9 cellular contexts compared by ENCODE assay signal in the genomic region with DNA sequence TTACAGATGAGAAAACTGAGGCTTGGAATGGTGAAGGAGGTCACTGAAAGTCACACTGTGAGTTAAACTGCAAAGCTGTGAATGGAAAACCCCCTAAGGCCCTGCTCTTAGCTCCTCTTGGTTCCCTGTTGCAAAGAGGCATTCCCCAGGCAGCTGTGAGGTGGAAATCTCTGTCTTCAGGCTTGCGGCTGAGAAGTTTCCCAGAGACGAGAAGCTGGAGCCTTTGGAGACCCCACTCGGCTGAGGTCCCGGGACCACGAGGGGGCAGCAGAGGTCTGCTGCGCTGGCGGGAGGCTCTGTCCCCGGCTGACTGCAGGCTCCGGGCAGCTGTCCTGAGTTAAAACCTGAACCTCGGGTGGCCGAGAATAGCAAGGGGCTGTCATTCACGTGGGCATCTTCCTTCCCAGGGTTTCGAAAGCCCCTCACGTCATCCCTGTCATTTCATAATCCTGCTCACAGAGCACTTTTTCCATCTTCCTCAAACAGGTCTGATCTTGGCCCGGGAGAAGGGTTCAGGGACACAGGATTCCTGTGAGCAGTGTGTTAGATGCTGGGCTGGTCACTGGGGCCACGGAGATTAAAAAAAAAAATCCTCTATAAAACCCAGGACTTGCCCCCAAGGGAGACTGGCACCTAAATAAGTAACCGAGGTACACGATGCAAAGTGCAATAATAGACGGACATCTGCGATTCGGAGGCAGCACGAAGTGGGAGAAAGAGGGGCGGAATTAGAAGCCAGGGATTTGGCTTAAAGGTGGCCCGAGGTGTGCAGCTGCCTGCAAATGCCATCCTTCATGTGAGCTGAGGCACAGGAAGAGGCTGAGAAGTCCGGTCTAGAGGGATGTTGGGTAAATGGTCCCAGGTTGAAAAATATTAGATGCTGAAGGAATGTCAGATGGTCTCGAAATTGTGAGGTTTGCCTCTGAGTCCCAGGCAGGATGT. TPM values are rescaled to one million over a fixed set of nuclear protein-coding genes. Genes with fewer than 3 reads are reported as not detected.
DNase-seq lines count a peak whose midpoint lies in the region; ATAC-seq, FAIRE-seq and TF ChIP-seq lines count a peak whose summit lies in the region.
"Had no signal": no experiment of that assay in that cellular context is flagged by ENCODE, and none has a peak within 500 bp of the region (broad histone marks: within the 10 kb centered on the region; RNA-seq: fewer than 3 reads in every experiment).

No MANE protein-coding gene starts in this region.

- TF ChIP-seq EP300 in HepG2 (IDR thresholded peaks at IDR 0.05; ENCODE audit: low read depth in 2 of 2, low read length in 2 of 2) (no peak), HepG2 (CRISPR knock-in tag; IDR thresholded peaks at IDR 0.05; ENCODE audit: borderline replicate concordance) (no peak)

- H4K20me1 ChIP-seq in HepG2 (ENCODE audit: insufficient read depth, low read length) = no peaks in the 10 kb centered on the region

- H3K4me1 ChIP-seq in HepG2 (ENCODE audit: insufficient read depth, low read length) = peaks cover 18% of the 10 kb centered on the region; the same call in 1 of the 2 replicates

- peak; percentile 54 for FAIRE-seq in HepG2 (lab: Jason Lieb, UNC)

- in situ Hi-C loops in HepG2 (cut with HindIII; ENCODE audit: extremely low pct_ligation_motif_present, low pct_unique_long_range_greater_than_20kb) = loop anchor here (5.0 kb wide), 1 partner anchor 83 kb away; no protein-coding TSS in a partner anchor

- intact Hi-C loops in HepG2 (cut with micrococcal nuclease; ENCODE audit: unreplicated experiment) = loop anchor here (1.0 kb wide), 2 partner anchors 21 to 85 kb away; no protein-coding TSS in a partner anchor

- no peak for DNase-seq in GM12864 (ENCODE audit: low read depth)
- peak; percentile 69 for DNase-seq in NCI-H446 treated with DMSO at 0.1 percent for 48 hours (lab: John Stamatoyannopoulos, UW)
- DNase-seq in activated CD4-positive, alpha-beta T cell treated with anti-CD3 and anti-CD28 coated beads for 4 hours = peak; percentile 59 to 69
- DNase-seq in choroid plexus epithelial cell (ENCODE audit: low read depth) = peak; percentile 88
- DNase-seq in HepG2 (ENCODE audit: low spot score) = peak; percentile 65
- DNase-seq in stimulated activated CD4-positive, alpha-beta T cell treated with anti-CD3 and anti-CD28 coated beads, Interleukin-4, amount 100 ng/mL, for 48 hours (ENCODE audit: low read depth in 2 of 2) = peak; percentile 68 to 82

- H3K9ac ChIP-seq in HepG2 (ENCODE audit: insufficient read depth, low read depth, low read length) = no peak overlapping the region

- CTCF ChIA-PET in HepG2 (lab: Yijun Ruan, JAX; ENCODE audit: low intra/inter-chr PET ratio, low total read pairs) = interaction anchor here (0.7 to 6.8 kb wide), 9 partner anchors 20 to 351 kb away, joined by 3 to 106 read pairs (median 5); a partner anchor contains a TSS

- no peak overlapping the region for H3K4me3 ChIP-seq in GM12864 (ENCODE audit: low read depth, low read length)
- H3K4me3 ChIP-seq in choroid plexus epithelial cell (ENCODE audit: low read depth, low read length) = no peak overlapping the region
- no peak overlapping the region for H3K4me3 ChIP-seq in HepG2 (replicated peaks in 1 of 3; ENCODE audit: insufficient read depth in 1 of 3, low read depth in 2 of 3, low read length in 3 of 3)

- TF ChIP-seq POLR2A in HepG2 (IDR thresholded peaks at IDR 0.05; ENCODE audit: insufficient read depth in 1 of 2, low read depth in 2 of 2, low read length in 2 of 2) = no peak

- BruUV-seq in HepG2 (replicated peaks; lab: Mats Ljungman, UMichigan) = no TSS peak

- peaks cover 5 to 32% of the 10 kb centered on the region in 2 experiments for H3K27me3 ChIP-seq in HepG2 (ENCODE audit: control insufficient read depth in 1 of 2, insufficient read depth in 2 of 2, low read length in 2 of 2)

- no peak overlapping the region for H3K27ac ChIP-seq in HepG2 (ENCODE audit: extremely low read length, insufficient read depth, low read length)

- H2AFZ ChIP-seq in HepG2 (ENCODE audit: low read length) = no peak overlapping the region

- no peaks in the 10 kb centered on the region for H3K9me3 ChIP-seq in HepG2 (ENCODE audit: low read length)

- 28% methylated on average over 24 of the region's 26 CpGs for WGBS in HepG2 (ENCODE audit: low lambda C conversion rate)

- TF ChIP-seq CTCF in GM12864 (IDR thresholded peaks at IDR 0.05; ENCODE audit: low read depth, low read length, missing control alignments) (peak; percentile 98), choroid plexus epithelial cell (conservative IDR thresholded peaks at IDR 0.05; ENCODE audit: low read depth, low read length) (peak; percentile 97), HepG2 (CRISPR knock-in tag; IDR thresholded peaks at IDR 0.05) (peak; percentile 98)

- no peaks in the 10 kb centered on the region for H3K79me2 ChIP-seq in HepG2 (ENCODE audit: insufficient read depth, low read length)

- peak; percentile 69 for ATAC-seq in HG02973 (IDR thresholded peaks at IDR 0.05; ENCODE audit: unreplicated experiment)
- peak; percentile 98 for ATAC-seq in HepG2
- no peak for ATAC-seq in HG03045 (IDR thresholded peaks at IDR 0.05; ENCODE audit: unreplicated experiment)

- H3K36me3 ChIP-seq in HepG2 (replicated peaks in 1 of 2; ENCODE audit: control insufficient read depth in 1 of 2, insufficient read depth in 2 of 2, low read length in 2 of 2) = no peaks in the 10 kb centered on the region

- POLR2A ChIA-PET in HepG2 (lab: Yijun Ruan, JAX) = no interaction called here

- TF ChIP-seq RAD21 in HepG2 (CRISPR knock-in tag; IDR thresholded peaks at IDR 0.05) = peak; percentile 98

- H3K4me2 ChIP-seq in HepG2 (ENCODE audit: low read depth, low read length) = peak overlapping the region; percentile 16; the same call in 1 of the 2 replicates

TF ChIP-seq in HepG2, 621 proteins besides CTCF, POLR2A, EP300 and RAD21 (continues in another document):
- 0 out of 2 replicates have a peak, but pooled peaks have one; percentile 37 for TF ChIP-seq TSC22D2 (CRISPR knock-in tag; IDR thresholded peaks at IDR 0.05; ENCODE audit: borderline replicate concordance)
- TF ChIP-seq XRCC5 (optimal IDR thresholded peaks at IDR 0.05; ENCODE audit: low read length) = peak; percentile 85
- 0 out of 2 replicates have a peak, but pooled peaks have one; percentile 71 for TF ChIP-seq ZNF136 (CRISPR knock-in tag; IDR thresholded peaks at IDR 0.05; ENCODE audit: low read depth)
- no peak for TF ChIP-seq JUN (CRISPR knock-in tag; IDR thresholded peaks at IDR 0.05)

RNA-seq across cellular contexts. Expression of a gene that starts 24.6 kb away (rescaled TPM):
- 0.11 and 0.13 TPM in 2 replicates for total RNA-seq in HepG2 (2016; rRNA removed; fragmentation: Illumina TruSeq; extraction: Trizol)
- total RNA-seq in HepG2 (2016; cell fraction: cytosol; rRNA removed; fragmentation: Illumina TruSeq; extraction: Trizol; ENCODE audit: low read depth) = 0.10 TPM in 1 of 2 replicates, not detected in the other
- 0.13 and 0.21 TPM in 2 replicates for total RNA-seq in HepG2 (2016; cell fraction: insoluble cytoplasmic fraction; rRNA removed; fragmentation: Illumina TruSeq; extraction: Trizol)
- total RNA-seq in HepG2 (2016; cell fraction: membrane; rRNA removed; fragmentation: Illumina TruSeq; extraction: Trizol) = 0.12 and 0.21 TPM in 2 replicates
- 0.34 and 0.38 TPM in 2 replicates for total RNA-seq in HepG2 (2016; cell fraction: nucleus; rRNA removed; fragmentation: Illumina TruSeq; extraction: Trizol)
- polyA plus RNA-seq in HepG2 (2011; rRNA removed) = 0.22 and 0.61 TPM in 2 replicates
- 0.23 and 0.62 TPM in 2 replicates for polyA plus RNA-seq in HepG2 (2011; cell fraction: cytosol; rRNA removed)
- 0.55 and 0.88 TPM in 2 replicates for polyA plus RNA-seq in HepG2 (2011; cell fraction: nucleus; rRNA removed)
- 0.13 TPM in 1 of 2 replicates, not detected in the other for polyA plus RNA-seq in HepG2 (2012)
- not detected in 2 replicates for polyA plus RNA-seq in HepG2 (2016; cell fraction: cytosol; fragmentation: Illumina TruSeq; extraction: Trizol; ENCODE audit: low read depth)
- 0.11 and 0.14 TPM in 2 replicates for polyA plus RNA-seq in HepG2 (2016; cell fraction: insoluble cytoplasmic fraction; fragmentation: Illumina TruSeq; extraction: Trizol; ENCODE audit: low read depth)
- 0.13 TPM in 1 of 2 replicates, not detected in the other for polyA plus RNA-seq in HepG2 (2016; cell fraction: membrane; fragmentation: Illumina TruSeq; extraction: Trizol; ENCODE audit: low read depth)
- polyA plus RNA-seq in HepG2 (2016; cell fraction: nucleus; fragmentation: Illumina TruSeq; extraction: Trizol; ENCODE audit: insufficient read depth, low read depth) = 0.15 and 0.25 TPM in 2 replicates
- polyA minus RNA-seq in HepG2 (2011; rRNA and poly(A)+ RNA removed; ENCODE audit: low replicate concordance) = 1.6 and 10.7 TPM in 2 replicates
- polyA minus RNA-seq in HepG2 (2011; cell fraction: cytosol; rRNA and poly(A)+ RNA removed) = 0.44 TPM in 1 of 2 replicates, not detected in the other
- 0.62 and 1.4 TPM in 2 replicates for polyA minus RNA-seq in HepG2 (2011; cell fraction: nucleus; rRNA and poly(A)+ RNA removed)

RNA-seq across cellular contexts. Expression of a gene that starts 35.0 kb away (rescaled TPM):
- total RNA-seq in HepG2 (2016; rRNA removed; fragmentation: Illumina TruSeq; extraction: Trizol) = not detected in 2 replicates
- not detected in 2 replicates for total RNA-seq in HepG2 (2016; cell fraction: cytosol; rRNA removed; fragmentation: Illumina TruSeq; extraction: Trizol; ENCODE audit: low read depth)
- not detected in 2 replicates for total RNA-seq in HepG2 (2016; cell fraction: insoluble cytoplasmic fraction; rRNA removed; fragmentation: Illumina TruSeq; extraction: Trizol)
- total RNA-seq in HepG2 (2016; cell fraction: membrane; rRNA removed; fragmentation: Illumina TruSeq; extraction: Trizol) = not detected in 2 replicates
- not detected in 2 replicates for total RNA-seq in HepG2 (2016; cell fraction: nucleus; rRNA removed; fragmentation: Illumina TruSeq; extraction: Trizol)
- polyA plus RNA-seq in HepG2 (2011; rRNA removed) = not detected in 2 replicates
- not detected in 2 replicates for polyA plus RNA-seq in HepG2 (2011; cell fraction: cytosol; rRNA removed)
- polyA plus RNA-seq in HepG2 (2011; cell fraction: nucleus; rRNA removed) = 0.23 TPM in 1 of 2 replicates, not detected in the other
- polyA plus RNA-seq in HepG2 (2012) = 0.07 and 0.16 TPM in 2 replicates
- polyA plus RNA-seq in HepG2 (2016; cell fraction: cytosol; fragmentation: Illumina TruSeq; extraction: Trizol; ENCODE audit: low read depth) = not detected in 2 replicates
- polyA plus RNA-seq in HepG2 (2016; cell fraction: insoluble cytoplasmic fraction; fragmentation: Illumina TruSeq; extraction: Trizol; ENCODE audit: low read depth) = not detected in 2 replicates
- not detected in 2 replicates for polyA plus RNA-seq in HepG2 (2016; cell fraction: membrane; fragmentation: Illumina TruSeq; extraction: Trizol; ENCODE audit: low read depth)
- polyA plus RNA-seq in HepG2 (2016; cell fraction: nucleus; fragmentation: Illumina TruSeq; extraction: Trizol; ENCODE audit: insufficient read depth, low read depth) = not detected in 2 replicates
- polyA minus RNA-seq in HepG2 (2011; rRNA and poly(A)+ RNA removed; ENCODE audit: low replicate concordance) = not detected in 2 replicates
- not detected in 2 replicates for polyA minus RNA-seq in HepG2 (2011; cell fraction: cytosol; rRNA and poly(A)+ RNA removed)
- not detected in 2 replicates for polyA minus RNA-seq in HepG2 (2011; cell fraction: nucleus; rRNA and poly(A)+ RNA removed)
- total RNA-seq: pulmonary artery endothelial cell had no signal
